ENCODE assay signal across 19 cellular contexts in genomic region chrX:73668779-73669178, GRCh38.
"Had no signal": no experiment of that assay in that cellular context is flagged by ENCODE, and none has a peak within 500 bp of the region (broad histone marks: within the 10 kb centered on the region; RNA-seq: fewer than 3 reads in every experiment).

No MANE protein-coding gene starts in this region.

- FAIRE-seq: endothelial cell of umbilical vein, frontal cortex, urothelium cell line had no signal

- H3K9me3 ChIP-seq: testis had no signal

- H3K27me3 ChIP-seq: ascending aorta, cardiac muscle cell, testis had no signal

- H3K4me3 ChIP-seq: ascending aorta, cardiac muscle cell, coronary artery, psoas muscle, testis had no signal

- H3K27ac ChIP-seq: ascending aorta, cardiac muscle cell, psoas muscle, testis, WERI-Rb-1 had no signal

- H3K4me1 ChIP-seq: ascending aorta, psoas muscle, testis had no signal

- ATAC-seq: activated CD4-positive, alpha-beta T cell treated with anti-CD3 and anti-CD28 coated beads for 36 hours; activated CD8-positive, alpha-beta T cell treated with anti-CD3 and anti-CD28 coated beads for 36 hours; psoas muscle; stimulated activated naive CD8-positive, alpha-beta T cell treated with anti-CD3 and anti-CD28 coated beads, Interleukin-15, amount 100 ng/mL, for 72 hours had no signal

- H3K36me3 ChIP-seq: ascending aorta, cardiac muscle cell, WERI-Rb-1 had no signal

- DNase-seq: activated CD4-positive, alpha-beta T cell treated with anti-CD3 and anti-CD28 coated beads for 36 hours; activated CD8-positive, alpha-beta memory T cell treated with anti-CD3 and anti-CD28 coated beads, Interleukin-2, amount 50 U/mL, for 4 hours; activated CD8-positive, alpha-beta T cell treated with anti-CD3 and anti-CD28 coated beads for 36 hours; activated naive CD8-positive, alpha-beta T cell treated with anti-CD3 and anti-CD28 coated beads, Interleukin-2, amount 10 ng/mL, durations not matched to agents 7 days and 5 days; effector CD4-positive, alpha-beta T cell; hippocampal formation; kidney glomerular epithelial cell; psoas muscle; stimulated activated CD4-positive, alpha-beta T cell treated with anti-CD3 and anti-CD28 coated beads, Interleukin-4, amount 100 ng/mL, for 4 hours; stimulated activated naive CD8-positive, alpha-beta T cell treated with anti-CD3 and anti-CD28 coated beads, Interleukin-15, amount 100 ng/mL, for 72 hours; T-helper 1 cell; testis; WERI-Rb-1 had no signal
